Comparison of ENCODE assay signal across 31 cellular contexts in the genomic region with DNA sequence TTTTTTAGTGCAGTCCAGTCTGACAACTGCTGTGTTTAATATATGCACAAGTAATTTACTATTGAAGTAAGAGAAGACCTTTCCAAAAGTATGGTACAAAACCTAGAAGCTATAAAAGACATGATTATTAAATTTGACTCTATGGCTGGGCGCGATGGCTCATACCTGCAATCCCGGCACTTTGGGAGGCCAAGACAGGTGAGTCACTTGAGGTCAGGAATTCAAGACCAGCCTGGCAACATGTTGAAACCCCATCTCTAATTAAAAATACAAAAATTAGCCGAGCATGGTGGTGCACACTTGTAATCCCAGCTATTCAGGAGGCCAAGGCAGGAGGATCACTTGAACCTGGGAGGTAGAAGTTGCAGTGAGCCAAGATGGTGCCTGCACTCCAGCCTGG. TPM values are rescaled to one million over a fixed set of nuclear protein-coding genes. Genes with fewer than 3 reads are reported as not detected.
"Had no signal": no experiment of that assay in that cellular context is flagged by ENCODE, and none has a peak within 500 bp of the region (broad histone marks: within the 10 kb centered on the region; RNA-seq: fewer than 3 reads in every experiment).

No MANE protein-coding gene starts in this region.

- H3K9me3 ChIP-seq: adrenal gland, body of pancreas, SJSA1, SK-N-SH had no signal

- H3K27ac Mint-ChIP-seq: activated CD4-positive, alpha-beta T cell treated with anti-CD3 and anti-CD28 coated beads for 36 hours; activated CD4-positive, alpha-beta T cell treated with anti-CD3 and anti-CD28 coated beads, Interleukin-2, amount 10 ng/mL, durations not matched to agents 7 days and 5 days; activated CD8-positive, alpha-beta T cell treated with anti-CD3 and anti-CD28 coated beads, Interleukin-2, amount 10 ng/mL, durations not matched to agents 7 days and 5 days; activated naive CD4-positive, alpha-beta T cell treated with anti-CD3 and anti-CD28 coated beads for 36 hours; activated naive CD4-positive, alpha-beta T cell treated with anti-CD3 and anti-CD28 coated beads, Interleukin-2, amount 50 U/mL, for 72 hours; activated T-cell treated with anti-CD3 and anti-CD28 coated beads, Interleukin-2, amount 50 U/mL, for 24 hours; activated T-helper 2 cell treated with anti-CD3 and anti-CD28 coated beads, Interferon-gamma antibody, Interleukin-2, Interleukin-4, amounts not matched to agents 10 μg/mL and 5 μg/mL and 100 μg/mL, durations not matched to agents 14 hours and 24 hours and 36 hours; T-helper 1 cell treated with Interleukin-12 subunit alpha and Interleukin-12 subunit beta and Interleukin-4 antibody, amounts not matched to agents 30 μg/mL and 1 μg/mL, for 36 hours; T-helper 2 cell treated with Interferon-gamma antibody and Interleukin-4, amounts not matched to agents 5 μg/mL and 100 μg/mL, for 36 hours; WTC11 had no signal

- H3K4me2 ChIP-seq: SK-N-SH had no signal

- H3K27ac ChIP-seq: adrenal gland, body of pancreas, SJSA1 had no signal

- H3K4me3 Mint-ChIP-seq: activated CD4-positive, alpha-beta T cell treated with anti-CD3 and anti-CD28 coated beads for 36 hours; activated CD4-positive, alpha-beta T cell treated with anti-CD3 and anti-CD28 coated beads, Interleukin-2, amount 10 ng/mL, durations not matched to agents 7 days and 5 days; activated CD8-positive, alpha-beta T cell treated with anti-CD3 and anti-CD28 coated beads, Interleukin-2, amount 10 ng/mL, durations not matched to agents 7 days and 5 days; activated naive CD4-positive, alpha-beta T cell treated with anti-CD3 and anti-CD28 coated beads for 36 hours; activated T-cell treated with anti-CD3 and anti-CD28 coated beads, Interleukin-2, amount 50 U/mL, for 24 hours; T-helper 1 cell treated with Interleukin-12 subunit alpha and Interleukin-12 subunit beta and Interleukin-4 antibody, amounts not matched to agents 30 μg/mL and 1 μg/mL, for 36 hours; T-helper 2 cell treated with Interferon-gamma antibody and Interleukin-4, amounts not matched to agents 5 μg/mL and 100 μg/mL, for 36 hours; WTC11 had no signal

- H3K27me3 Mint-ChIP-seq: activated CD4-positive, alpha-beta T cell treated with anti-CD3 and anti-CD28 coated beads for 36 hours; activated CD4-positive, alpha-beta T cell treated with anti-CD3 and anti-CD28 coated beads, Interleukin-2, amount 10 ng/mL, durations not matched to agents 7 days and 5 days; activated T-cell treated with anti-CD3 and anti-CD28 coated beads, Interleukin-2, amount 50 U/mL, for 24 hours had no signal

- ATAC-seq: activated CD4-positive, alpha-beta T cell treated with anti-CD3 and anti-CD28 coated beads for 36 hours; activated CD8-positive, alpha-beta T cell treated with anti-CD3 and anti-CD28 coated beads, Interleukin-2, amount 10 ng/mL, durations not matched to agents 7 days and 5 days; activated naive CD4-positive, alpha-beta T cell treated with anti-CD3 and anti-CD28 coated beads, Interleukin-2, amount 50 U/mL, for 72 hours; body of pancreas; WTC11 had no signal

- H3K36me3 Mint-ChIP-seq: WTC11 had no signal

- H3K4me1 ChIP-seq: adrenal gland, body of pancreas had no signal

- H3K9me3 Mint-ChIP-seq: activated CD4-positive, alpha-beta T cell treated with anti-CD3 and anti-CD28 coated beads, Interleukin-2, amount 10 ng/mL, durations not matched to agents 7 days and 5 days; activated naive CD4-positive, alpha-beta T cell treated with anti-CD3 and anti-CD28 coated beads for 36 hours; activated naive CD4-positive, alpha-beta T cell treated with anti-CD3 and anti-CD28 coated beads, Interleukin-2, amount 50 U/mL, for 72 hours; activated T-cell treated with anti-CD3 and anti-CD28 coated beads, Interleukin-2, amount 50 U/mL, for 24 hours; activated T-helper 2 cell treated with anti-CD3 and anti-CD28 coated beads, Interferon-gamma antibody, Interleukin-2, Interleukin-4, amounts not matched to agents 10 μg/mL and 5 μg/mL and 100 μg/mL, durations not matched to agents 14 hours and 24 hours and 36 hours; T-helper 1 cell treated with Interleukin-12 subunit alpha and Interleukin-12 subunit beta and Interleukin-4 antibody, amounts not matched to agents 30 μg/mL and 1 μg/mL, for 36 hours; T-helper 2 cell treated with Interferon-gamma antibody and Interleukin-4, amounts not matched to agents 5 μg/mL and 100 μg/mL, for 36 hours; WTC11 had no signal

- H3K36me3 ChIP-seq: adrenal gland had no signal

- H3K27me3 ChIP-seq: adrenal gland, body of pancreas, SJSA1 had no signal

- H3K9ac ChIP-seq: SK-N-SH had no signal

- H3K9me2 ChIP-seq: SK-N-SH had no signal

- DNase-seq: activated CD4-positive, alpha-beta T cell treated with anti-CD3 and anti-CD28 coated beads for 36 hours; activated CD4-positive, alpha-beta T cell treated with anti-CD3 and anti-CD28 coated beads, Interleukin-2, amount 10 ng/mL, durations not matched to agents 7 days and 5 days; activated CD4-positive, alpha-beta T cell treated with anti-CD3 and anti-CD28 coated beads, Interleukin-2, amount 50 U/mL, for 48 hours; activated CD8-positive, alpha-beta T cell treated with anti-CD3 and anti-CD28 coated beads, Interleukin-2, amount 10 ng/mL, durations not matched to agents 7 days and 5 days; activated gamma-delta T cell; activated naive CD4-positive, alpha-beta T cell treated with anti-CD3 and anti-CD28 coated beads for 36 hours; activated T-cell treated with anti-CD3 and anti-CD28 coated beads, Interleukin-2, amount 50 U/mL, for 24 hours; adrenal gland; body of pancreas; central memory CD4-positive, alpha-beta T cell; Kasumi-1; KG1; MM.1S; MV-4-11; NCI-H1092; NCI-H1436 treated with DMSO at 0.1 percent for 48 hours; NCI-H1694 treated with DMSO at 0.1 percent for 48 hours; NCI-H2029; NCI-H345; NCI-H524 treated with DMSO at 0.1 percent for 48 hours; SHP77; SK-N-SH had no signal

- H3K4me3 ChIP-seq: adrenal gland, body of pancreas, SJSA1 had no signal

RNA-seq across cellular contexts. Expression of a gene that starts 41.4 kb away (rescaled TPM):
- total RNA-seq: activated naive CD4-positive, alpha-beta T cell treated with anti-CD3 and anti-CD28 coated beads for 36 hours; astrocyte; NCI-H460; SJSA1 had no signal
- polyA plus RNA-seq: SK-N-SH had no signal

RNA-seq across cellular contexts. Expression of a gene that starts 50.0 kb away (rescaled TPM):
- total RNA-seq: activated CD4-positive, alpha-beta T cell treated with anti-CD3 and anti-CD28 coated beads for 36 hours; activated CD4-positive, alpha-beta T cell treated with anti-CD3 and anti-CD28 coated beads, Interleukin-2, amount 10 ng/mL, durations not matched to agents 7 days and 5 days; activated CD8-positive, alpha-beta T cell treated with anti-CD3 and anti-CD28 coated beads, Interleukin-2, amount 10 ng/mL, durations not matched to agents 7 days and 5 days; activated naive CD4-positive, alpha-beta T cell treated with anti-CD3 and anti-CD28 coated beads for 36 hours; activated naive CD4-positive, alpha-beta T cell treated with anti-CD3 and anti-CD28 coated beads, Interleukin-2, amount 50 U/mL, for 72 hours; activated T-helper 2 cell treated with anti-CD3 and anti-CD28 coated beads, Interferon-gamma antibody, Interleukin-2, Interleukin-4, amounts not matched to agents 10 μg/mL and 5 μg/mL and 100 μg/mL, durations not matched to agents 14 hours and 24 hours and 36 hours; astrocyte; body of pancreas; cerebellum; NCI-H460; SJSA1; WTC11 had no signal
- polyA plus RNA-seq: adrenal gland, SK-N-SH had no signal
